In the genomic region with DNA sequence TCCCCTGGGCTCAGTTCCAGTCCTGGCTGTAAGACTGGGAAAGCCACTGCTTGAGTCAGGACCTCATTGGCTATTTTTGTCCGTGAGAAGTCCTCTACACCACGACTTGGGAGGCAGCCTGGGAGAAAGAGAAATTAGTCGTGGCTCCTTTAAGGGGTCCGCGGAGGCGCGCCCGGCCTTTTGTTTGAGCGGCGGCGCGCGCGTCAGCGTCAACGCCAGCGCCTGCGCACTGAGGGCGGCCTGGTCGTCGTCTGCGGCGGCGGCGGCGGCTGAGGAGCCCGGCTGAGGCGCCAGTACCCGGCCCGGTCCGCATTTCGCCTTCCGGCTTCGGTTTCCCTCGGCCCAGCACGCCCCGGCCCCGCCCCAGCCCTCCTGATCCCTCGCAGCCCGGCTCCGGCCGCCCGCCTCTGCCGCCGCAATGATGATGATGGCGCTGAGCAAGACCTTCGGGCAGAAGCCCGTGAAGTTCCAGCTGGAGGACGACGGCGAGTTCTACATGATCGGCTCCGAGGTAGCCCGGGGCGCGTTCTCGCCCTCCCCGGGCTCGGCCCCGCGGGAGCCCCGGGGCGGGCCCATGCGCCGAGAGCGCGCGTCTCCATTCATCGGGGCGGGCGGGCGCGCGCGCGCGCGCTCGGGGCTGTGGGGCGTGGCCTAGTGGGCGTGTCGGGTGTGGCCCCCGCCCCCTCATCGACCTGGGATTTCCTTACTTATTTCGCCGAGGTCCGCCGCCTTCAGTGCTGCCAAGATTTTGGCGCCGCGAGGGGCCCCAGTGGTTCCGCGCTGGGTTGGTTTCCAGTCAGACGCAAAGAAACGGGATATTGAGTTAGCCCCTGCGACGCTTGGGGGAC, we compare ENCODE assay signal across 1 cellular context.
TF ChIP-seq lines count a peak whose summit lies in the region.

A gene (plus strand): TSS at position 215 of the 848 bp plus-strand sequence. CDS start 204 bp downstream, at position 419.

TF ChIP-seq in HepG2, 621 proteins besides CTCF, POLR2A, EP300 and RAD21 (continued from another document and continues in another):
- TF ChIP-seq, protein P1, sequence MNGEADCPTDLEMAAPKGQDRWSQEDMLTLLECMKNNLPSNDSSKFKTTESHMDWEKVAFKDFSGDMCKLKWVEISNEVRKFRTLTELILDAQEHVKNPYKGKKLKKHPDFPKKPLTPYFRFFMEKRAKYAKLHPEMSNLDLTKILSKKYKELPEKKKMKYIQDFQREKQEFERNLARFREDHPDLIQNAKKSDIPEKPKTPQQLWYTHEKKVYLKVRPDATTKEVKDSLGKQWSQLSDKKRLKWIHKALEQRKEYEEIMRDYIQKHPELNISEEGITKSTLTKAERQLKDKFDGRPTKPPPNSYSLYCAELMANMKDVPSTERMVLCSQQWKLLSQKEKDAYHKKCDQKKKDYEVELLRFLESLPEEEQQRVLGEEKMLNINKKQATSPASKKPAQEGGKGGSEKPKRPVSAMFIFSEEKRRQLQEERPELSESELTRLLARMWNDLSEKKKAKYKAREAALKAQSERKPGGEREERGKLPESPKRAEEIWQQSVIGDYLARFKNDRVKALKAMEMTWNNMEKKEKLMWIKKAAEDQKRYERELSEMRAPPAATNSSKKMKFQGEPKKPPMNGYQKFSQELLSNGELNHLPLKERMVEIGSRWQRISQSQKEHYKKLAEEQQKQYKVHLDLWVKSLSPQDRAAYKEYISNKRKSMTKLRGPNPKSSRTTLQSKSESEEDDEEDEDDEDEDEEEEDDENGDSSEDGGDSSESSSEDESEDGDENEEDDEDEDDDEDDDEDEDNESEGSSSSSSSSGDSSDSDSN (CRISPR knock-in tag; IDR thresholded peaks at IDR 0.05): peak; percentile 31; the same call in 1 of the 2 replicates
- no peak for TF ChIP-seq MLLT10 (CRISPR knock-in tag; IDR thresholded peaks at IDR 0.05)
- peak; percentile 56; the same call in 1 of the 2 replicates for TF ChIP-seq KDM2A (CRISPR knock-in tag; IDR thresholded peaks at IDR 0.05; ENCODE audit: borderline replicate concordance, low read depth)
- no peak for TF ChIP-seq ZNF749 (CRISPR knock-in tag; IDR thresholded peaks at IDR 0.05; ENCODE audit: borderline replicate concordance)
- TF ChIP-seq ZNF431 (CRISPR knock-in tag; IDR thresholded peaks at IDR 0.05; ENCODE audit: borderline replicate concordance, low read depth): no peak
- TF ChIP-seq SRSF1 (optimal IDR thresholded peaks at IDR 0.05; ENCODE audit: low read depth, low read length): no peak
- TF ChIP-seq ZNF616 (CRISPR knock-in tag; IDR thresholded peaks at IDR 0.05; ENCODE audit: low read depth): no peak; the same call in 1 of the 2 replicates
- peak; percentile 81; the same call in 1 of the 2 replicates for TF ChIP-seq SAFB2 (CRISPR knock-in tag; IDR thresholded peaks at IDR 0.05; ENCODE audit: borderline replicate concordance, low read depth)
- TF ChIP-seq ELF1 (CRISPR knock-in tag; IDR thresholded peaks at IDR 0.05): no peak
- no peak for TF ChIP-seq NPAS2 (CRISPR knock-in tag; IDR thresholded peaks at IDR 0.05; ENCODE audit: borderline replicate concordance)
- no peak for TF ChIP-seq ATF1 (CRISPR knock-in tag; IDR thresholded peaks at IDR 0.05)
- peak; percentile 27; the same call in 1 of the 2 replicates for TF ChIP-seq IRF2 (CRISPR knock-in tag; IDR thresholded peaks at IDR 0.05)
- TF ChIP-seq, protein P2, sequence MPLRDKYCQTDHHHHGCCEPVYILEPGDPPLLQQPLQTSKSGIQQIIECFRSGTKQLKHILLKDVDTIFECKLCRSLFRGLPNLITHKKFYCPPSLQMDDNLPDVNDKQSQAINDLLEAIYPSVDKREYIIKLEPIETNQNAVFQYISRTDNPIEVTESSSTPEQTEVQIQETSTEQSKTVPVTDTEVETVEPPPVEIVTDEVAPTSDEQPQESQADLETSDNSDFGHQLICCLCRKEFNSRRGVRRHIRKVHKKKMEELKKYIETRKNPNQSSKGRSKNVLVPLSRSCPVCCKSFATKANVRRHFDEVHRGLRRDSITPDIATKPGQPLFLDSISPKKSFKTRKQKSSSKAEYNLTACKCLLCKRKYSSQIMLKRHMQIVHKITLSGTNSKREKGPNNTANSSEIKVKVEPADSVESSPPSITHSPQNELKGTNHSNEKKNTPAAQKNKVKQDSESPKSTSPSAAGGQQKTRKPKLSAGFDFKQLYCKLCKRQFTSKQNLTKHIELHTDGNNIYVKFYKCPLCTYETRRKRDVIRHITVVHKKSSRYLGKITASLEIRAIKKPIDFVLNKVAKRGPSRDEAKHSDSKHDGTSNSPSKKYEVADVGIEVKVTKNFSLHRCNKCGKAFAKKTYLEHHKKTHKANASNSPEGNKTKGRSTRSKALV (CRISPR knock-in tag; IDR thresholded peaks at IDR 0.05): no peak
- no peak for TF ChIP-seq ZNF121 (CRISPR knock-in tag; IDR thresholded peaks at IDR 0.05)
- TF ChIP-seq, protein P3, sequence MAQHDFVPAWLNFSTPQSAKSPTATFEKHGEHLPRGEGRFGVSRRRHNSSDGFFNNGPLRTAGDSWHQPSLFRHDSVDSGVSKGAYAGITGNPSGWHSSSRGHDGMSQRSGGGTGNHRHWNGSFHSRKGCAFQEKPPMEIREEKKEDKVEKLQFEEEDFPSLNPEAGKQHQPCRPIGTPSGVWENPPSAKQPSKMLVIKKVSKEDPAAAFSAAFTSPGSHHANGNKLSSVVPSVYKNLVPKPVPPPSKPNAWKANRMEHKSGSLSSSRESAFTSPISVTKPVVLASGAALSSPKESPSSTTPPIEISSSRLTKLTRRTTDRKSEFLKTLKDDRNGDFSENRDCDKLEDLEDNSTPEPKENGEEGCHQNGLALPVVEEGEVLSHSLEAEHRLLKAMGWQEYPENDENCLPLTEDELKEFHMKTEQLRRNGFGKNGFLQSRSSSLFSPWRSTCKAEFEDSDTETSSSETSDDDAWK (CRISPR knock-in tag; IDR thresholded peaks at IDR 0.05): no peak
- no peak for TF ChIP-seq HNF4G (IDR thresholded peaks at IDR 0.05; ENCODE audit: borderline replicate concordance, low read depth, low read length)
- TF ChIP-seq HNF4G (CRISPR knock-in tag; IDR thresholded peaks at IDR 0.05; ENCODE audit: borderline replicate concordance, low read depth): peak; percentile 67; the same call in 1 of the 2 replicates
- TF ChIP-seq GFI1 (CRISPR knock-in tag; IDR thresholded peaks at IDR 0.05; ENCODE audit: borderline replicate concordance): no peak
- no peak for TF ChIP-seq ZSCAN30 (CRISPR knock-in tag; IDR thresholded peaks at IDR 0.05)
- peak; percentile 52; the same call in 1 of the 2 replicates for TF ChIP-seq SRY (CRISPR knock-in tag; IDR thresholded peaks at IDR 0.05)
- TF ChIP-seq, protein P4, sequence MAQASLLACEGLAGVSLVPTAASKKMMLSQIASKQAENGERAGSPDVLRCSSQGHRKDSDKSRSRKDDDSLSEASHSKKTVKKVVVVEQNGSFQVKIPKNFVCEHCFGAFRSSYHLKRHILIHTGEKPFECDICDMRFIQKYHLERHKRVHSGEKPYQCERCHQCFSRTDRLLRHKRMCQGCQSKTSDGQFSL (CRISPR knock-in tag; IDR thresholded peaks at IDR 0.05): no peak
- no peak for TF ChIP-seq ZNF292 (CRISPR knock-in tag; IDR thresholded peaks at IDR 0.05; ENCODE audit: borderline replicate concordance, low read depth)
- TF ChIP-seq, protein P5, sequence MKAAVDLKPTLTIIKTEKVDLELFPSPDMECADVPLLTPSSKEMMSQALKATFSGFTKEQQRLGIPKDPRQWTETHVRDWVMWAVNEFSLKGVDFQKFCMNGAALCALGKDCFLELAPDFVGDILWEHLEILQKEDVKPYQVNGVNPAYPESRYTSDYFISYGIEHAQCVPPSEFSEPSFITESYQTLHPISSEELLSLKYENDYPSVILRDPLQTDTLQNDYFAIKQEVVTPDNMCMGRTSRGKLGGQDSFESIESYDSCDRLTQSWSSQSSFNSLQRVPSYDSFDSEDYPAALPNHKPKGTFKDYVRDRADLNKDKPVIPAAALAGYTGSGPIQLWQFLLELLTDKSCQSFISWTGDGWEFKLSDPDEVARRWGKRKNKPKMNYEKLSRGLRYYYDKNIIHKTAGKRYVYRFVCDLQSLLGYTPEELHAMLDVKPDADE (CRISPR knock-in tag; IDR thresholded peaks at IDR 0.05): no peak
- no peak for TF ChIP-seq NFATC3 (CRISPR knock-in tag; IDR thresholded peaks at IDR 0.05)
- TF ChIP-seq, protein P6, sequence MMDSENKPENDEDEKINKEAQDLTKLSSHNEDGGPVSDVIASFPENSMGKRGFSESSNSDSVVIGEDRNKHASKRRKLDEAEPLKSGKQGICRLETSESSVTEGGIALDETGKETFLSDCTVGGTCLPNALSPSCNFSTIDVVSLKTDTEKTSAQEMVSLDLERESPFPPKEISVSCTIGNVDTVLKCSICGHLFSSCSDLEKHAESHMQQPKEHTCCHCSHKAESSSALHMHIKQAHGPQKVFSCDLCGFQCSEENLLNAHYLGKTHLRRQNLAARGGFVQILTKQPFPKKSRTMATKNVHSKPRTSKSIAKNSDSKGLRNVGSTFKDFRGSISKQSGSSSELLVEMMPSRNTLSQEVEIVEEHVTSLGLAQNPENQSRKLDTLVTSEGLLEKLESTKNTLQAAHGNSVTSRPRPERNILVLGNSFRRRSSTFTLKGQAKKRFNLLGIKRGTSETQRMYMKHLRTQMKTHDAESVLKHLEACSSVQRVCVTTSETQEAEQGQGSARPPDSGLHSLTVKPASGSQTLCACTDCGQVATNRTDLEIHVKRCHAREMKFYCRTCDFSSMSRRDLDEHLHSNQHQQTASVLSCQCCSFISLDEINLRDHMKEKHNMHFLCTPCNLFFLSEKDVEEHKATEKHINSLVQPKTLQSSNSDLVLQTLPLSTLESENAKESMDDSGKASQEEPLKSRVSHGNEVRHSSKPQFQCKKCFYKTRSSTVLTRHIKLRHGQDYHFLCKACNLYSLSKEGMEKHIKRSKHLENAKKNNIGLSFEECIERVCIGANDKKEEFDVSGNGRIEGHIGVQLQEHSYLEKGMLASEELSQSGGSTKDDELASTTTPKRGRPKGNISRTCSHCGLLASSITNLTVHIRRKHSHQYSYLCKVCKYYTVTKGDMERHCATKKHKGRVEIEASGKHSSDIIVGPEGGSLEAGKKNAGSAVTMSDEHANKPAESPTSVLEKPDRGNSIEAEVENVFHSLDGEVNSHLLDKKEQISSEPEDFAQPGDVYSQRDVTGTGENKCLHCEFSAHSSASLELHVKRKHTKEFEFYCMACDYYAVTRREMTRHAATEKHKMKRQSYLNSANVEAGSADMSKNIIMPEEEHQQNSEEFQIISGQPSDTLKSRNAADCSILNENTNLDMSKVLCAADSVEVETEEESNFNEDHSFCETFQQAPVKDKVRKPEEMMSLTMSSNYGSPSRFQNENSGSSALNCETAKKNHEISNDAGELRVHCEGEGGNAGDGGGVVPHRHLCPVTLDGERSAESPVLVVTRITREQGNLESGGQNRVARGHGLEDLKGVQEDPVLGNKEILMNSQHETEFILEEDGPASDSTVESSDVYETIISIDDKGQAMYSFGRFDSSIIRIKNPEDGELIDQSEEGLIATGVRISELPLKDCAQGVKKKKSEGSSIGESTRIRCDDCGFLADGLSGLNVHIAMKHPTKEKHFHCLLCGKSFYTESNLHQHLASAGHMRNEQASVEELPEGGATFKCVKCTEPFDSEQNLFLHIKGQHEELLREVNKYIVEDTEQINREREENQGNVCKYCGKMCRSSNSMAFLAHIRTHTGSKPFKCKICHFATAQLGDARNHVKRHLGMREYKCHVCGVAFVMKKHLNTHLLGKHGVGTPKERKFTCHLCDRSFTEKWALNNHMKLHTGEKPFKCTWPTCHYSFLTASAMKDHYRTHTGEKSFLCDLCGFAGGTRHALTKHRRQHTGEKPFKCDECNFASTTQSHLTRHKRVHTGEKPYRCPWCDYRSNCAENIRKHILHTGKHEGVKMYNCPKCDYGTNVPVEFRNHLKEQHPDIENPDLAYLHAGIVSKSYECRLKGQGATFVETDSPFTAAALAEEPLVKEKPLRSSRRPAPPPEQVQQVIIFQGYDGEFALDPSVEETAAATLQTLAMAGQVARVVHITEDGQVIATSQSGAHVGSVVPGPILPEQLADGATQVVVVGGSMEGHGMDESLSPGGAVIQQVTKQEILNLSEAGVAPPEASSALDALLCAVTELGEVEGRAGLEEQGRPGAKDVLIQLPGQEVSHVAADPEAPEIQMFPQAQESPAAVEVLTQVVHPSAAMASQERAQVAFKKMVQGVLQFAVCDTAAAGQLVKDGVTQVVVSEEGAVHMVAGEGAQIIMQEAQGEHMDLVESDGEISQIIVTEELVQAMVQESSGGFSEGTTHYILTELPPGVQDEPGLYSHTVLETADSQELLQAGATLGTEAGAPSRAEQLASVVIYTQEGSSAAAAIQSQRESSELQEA (CRISPR knock-in tag; IDR thresholded peaks at IDR 0.05; ENCODE audit: not compliant biosample characterization): peak; percentile 33
- 0 out of 2 replicates have a peak, but pooled peaks have one; percentile 33 for TF ChIP-seq WIZ (CRISPR knock-in tag; IDR thresholded peaks at IDR 0.05)
- peak; percentile 22; the same call in 1 of the 2 replicates for TF ChIP-seq NCOR1 (IDR thresholded peaks at IDR 0.05; ENCODE audit: borderline replicate concordance, low read length)
- TF ChIP-seq ZNF326 (CRISPR knock-in tag; IDR thresholded peaks at IDR 0.05; ENCODE audit: borderline replicate concordance): no peak
- 0 out of 2 replicates have a peak, but pooled peaks have one; percentile 13 for TF ChIP-seq DNMT1 (CRISPR knock-in tag; IDR thresholded peaks at IDR 0.05)
- TF ChIP-seq, protein P7, sequence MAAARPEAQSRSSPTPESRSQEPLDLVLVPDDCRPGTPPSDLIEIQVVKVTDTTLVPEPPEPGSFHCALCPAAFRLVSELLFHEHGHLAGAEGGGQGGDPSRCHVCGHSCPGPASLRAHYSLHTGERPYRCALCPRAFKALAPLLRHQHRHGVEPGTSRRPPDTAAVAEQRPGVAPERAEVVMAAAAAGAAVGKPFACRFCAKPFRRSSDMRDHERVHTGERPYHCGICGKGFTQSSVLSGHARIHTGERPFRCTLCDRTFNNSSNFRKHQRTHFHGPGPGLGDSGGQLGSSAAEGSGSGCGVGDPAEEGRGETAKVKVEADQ (CRISPR knock-in tag; IDR thresholded peaks at IDR 0.05; ENCODE audit: borderline replicate concordance): no peak; the same call in 1 of the 2 replicates
- TF ChIP-seq ZNF746 (CRISPR knock-in tag; IDR thresholded peaks at IDR 0.05): peak; percentile 23; the same call in 1 of the 2 replicates
- TF ChIP-seq, protein P8, sequence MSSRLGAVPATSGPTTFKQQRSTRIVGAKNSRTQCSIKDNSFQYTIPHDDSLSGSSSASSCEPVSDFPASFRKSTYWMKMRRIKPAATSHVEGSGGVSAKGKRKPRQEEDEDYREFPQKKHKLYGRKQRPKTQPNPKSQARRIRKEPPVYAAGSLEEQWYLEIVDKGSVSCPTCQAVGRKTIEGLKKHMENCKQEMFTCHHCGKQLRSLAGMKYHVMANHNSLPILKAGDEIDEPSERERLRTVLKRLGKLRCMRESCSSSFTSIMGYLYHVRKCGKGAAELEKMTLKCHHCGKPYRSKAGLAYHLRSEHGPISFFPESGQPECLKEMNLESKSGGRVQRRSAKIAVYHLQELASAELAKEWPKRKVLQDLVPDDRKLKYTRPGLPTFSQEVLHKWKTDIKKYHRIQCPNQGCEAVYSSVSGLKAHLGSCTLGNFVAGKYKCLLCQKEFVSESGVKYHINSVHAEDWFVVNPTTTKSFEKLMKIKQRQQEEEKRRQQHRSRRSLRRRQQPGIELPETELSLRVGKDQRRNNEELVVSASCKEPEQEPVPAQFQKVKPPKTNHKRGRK (CRISPR knock-in tag; IDR thresholded peaks at IDR 0.05): no peak
- peak; percentile 59 for TF ChIP-seq HNRNPLL (IDR thresholded peaks at IDR 0.05; ENCODE audit: low read depth, low read length, poor library complexity, severe bottlenecking)
- peak; percentile 71 for TF ChIP-seq SALL2 (CRISPR knock-in tag; IDR thresholded peaks at IDR 0.05)
- TF ChIP-seq REL (CRISPR knock-in tag; conservative IDR thresholded peaks at IDR 0.05): no peak; the same call in 1 of the 2 replicates
- TF ChIP-seq ZNF644 (CRISPR knock-in tag; IDR thresholded peaks at IDR 0.05; ENCODE audit: low read depth): no peak
- 0 out of 2 replicates have a peak, but pooled peaks have one; percentile 25 for TF ChIP-seq MAF1 (CRISPR knock-in tag; IDR thresholded peaks at IDR 0.05; ENCODE audit: borderline replicate concordance)
